ENCODE assay signal across 9 cellular contexts in genomic region chrX:1673337-1673736, GRCh38. TPM values are rescaled to one million over a fixed set of nuclear protein-coding genes. Genes with fewer than 3 reads are reported as not detected.
A peak's percentile ranks its signal among the peaks of the same experiment; 100 is the strongest.
DNase-seq lines count a peak whose midpoint lies in the region; ATAC-seq and TF ChIP-seq lines count a peak whose summit lies in the region.
"Had no signal": no experiment of that assay in that cellular context is flagged by ENCODE, and none has a peak within 500 bp of the region (broad histone marks: within the 10 kb centered on the region; RNA-seq: fewer than 3 reads in every experiment).

No MANE protein-coding gene starts in this region.

- H3K36me3 ChIP-seq in testis (ENCODE audit: low read depth, missing control alignments) (no peaks in the 10 kb centered on the region), aorta (ENCODE audit: control insufficient read depth in 1 of 2, insufficient read depth in 2 of 2, low read length in 1 of 2) (no peaks in the 10 kb centered on the region)

- H3K27me3 ChIP-seq in testis (no peaks in the 10 kb centered on the region), aorta (ENCODE audit: control insufficient read depth in 1 of 2, insufficient read depth in 2 of 2, low read length in 1 of 2) (no peaks in the 10 kb centered on the region)

- H3K27ac ChIP-seq in testis (no peak overlapping the region), aorta (ENCODE audit: low read depth in 1 of 2, low read length in 2 of 2) (no peak overlapping the region)

- H3K9me3 ChIP-seq in testis (no peaks in the 10 kb centered on the region), aorta (ENCODE audit: control insufficient read depth, low read length) (no peaks in the 10 kb centered on the region)

- TF ChIP-seq CTCF in testis (IDR thresholded peaks at IDR 0.05) = peak; percentile 69 to 90 (median 82)

- intact Hi-C loops in testis (cut with DNase I; ENCODE audit: low total_unique reads) (no loop called here), aorta (cut with DNase I) (no loop called here)

- DNase-seq in Daoy (ENCODE audit: low read depth) (peak; percentile 19), HT1080 (ENCODE audit: low read depth) (peak; percentile 43), glomerular visceral epithelial cell (ENCODE audit: extremely low spot score) (peak; percentile 28), testis (peak; percentile 51), NCI-H2107 (lab: John Stamatoyannopoulos, UW) (no peak), aorta (no peak)
- peak; percentile 32 for DNase-seq in activated CD4-positive, alpha-beta T cell treated with anti-CD3 and anti-CD28 coated beads, Interleukin-2, amount 50 U/mL, for 1 hour

- ATAC-seq in HG03097 (IDR thresholded peaks at IDR 0.05; ENCODE audit: low FRiP score, unreplicated experiment) = no peak
- ATAC-seq in aorta (ENCODE audit: low FRiP score) = no peak

- H3K4me1 ChIP-seq in testis (no peaks in the 10 kb centered on the region), aorta (ENCODE audit: control insufficient read depth in 1 of 2, insufficient read depth in 2 of 2, low read length in 2 of 2) (no peaks in the 10 kb centered on the region)

- TF ChIP-seq POLR2A in testis (IDR thresholded peaks at IDR 0.05) = no peak

- H3K4me3 ChIP-seq in testis (no peak overlapping the region), aorta (ENCODE audit: low read length in 2 of 2) (no peak overlapping the region)

- WGBS in testis, 2 donors = 59 to 72% methylated on average over 7 of the region's 7 CpGs
- WGBS in aorta, 2 donors = 80 to 82% methylated on average over 7 of the region's 7 CpGs

RNA-seq across cellular contexts. Expression of gene ASMT, which starts 58.5 kb away (rescaled TPM):
- total RNA-seq in Daoy (2014; rRNA removed; shearing (Covaris generic)) = not detected in 2 replicates
- total RNA-seq in HT1080 (2014; rRNA removed; shearing (Covaris generic)) = 0.32 TPM in 1 of 2 replicates, not detected in the other
- polyA plus RNA-seq in HT1080 (2015; cell fraction: cytosol; rRNA removed) = not detected in 2 replicates
- not detected in 2 replicates for polyA plus RNA-seq in HT1080 (2015; cell fraction: nucleus; rRNA removed)
- under 1 TPM; 0.37 to 0.55 TPM for total RNA-seq in testis
- not detected for polyA plus RNA-seq in testis (ENCODE audit: insufficient read depth, low read depth, low replicate concordance)
- total RNA-seq in aorta = 1 to 10 TPM in 1 of 2 donors, under 1 TPM in 1; 0.69 to 1.3 TPM
- 1 to 10 TPM in 1 of 2 donors, not detected in 1; 6.9 TPM for polyA plus RNA-seq in aorta
- total RNA-seq: skeletal muscle tissue had no signal

Comparison
In these comparisons a context has a peak if more than half of its experiments do, and no peak if none do; other contexts are left out.
1. DNase-seq: peak in Daoy (single experiment), HT1080 (single experiment), activated CD4-positive, alpha-beta T cell treated with anti-CD3 and anti-CD28 coated beads, Interleukin-2, amount 50 U/mL, for 1 hour (single experiment), glomerular visceral epithelial cell (single experiment) and testis (single experiment); none in NCI-H2107 (single experiment) and aorta (0 of 2).